1 cellular context compared by ENCODE assay signal in the genomic region with DNA sequence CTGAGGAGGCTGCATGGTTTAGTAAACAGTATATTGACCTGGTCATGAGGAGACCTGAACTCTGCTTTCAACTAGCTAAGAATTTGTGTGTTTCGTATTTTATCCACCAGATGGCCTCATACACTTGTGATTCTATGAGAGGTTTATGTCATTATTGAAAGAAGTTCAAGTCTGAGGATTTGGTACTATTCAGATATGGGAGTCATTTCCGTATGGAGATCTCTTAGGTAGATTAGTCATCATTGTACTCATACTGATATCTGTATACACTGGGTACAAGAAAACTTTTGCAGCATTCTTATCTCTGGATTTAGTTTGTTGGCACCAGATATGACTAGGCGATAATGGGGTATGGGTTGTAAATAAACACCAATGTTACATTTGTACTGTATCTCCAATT.
TF ChIP-seq lines count a peak whose summit lies in the region.

No MANE protein-coding gene starts in this region.

TF ChIP-seq in HepG2, 621 proteins besides CTCF, POLR2A, EP300 and RAD21 (continued from another document):
- TF ChIP-seq, protein P1, sequence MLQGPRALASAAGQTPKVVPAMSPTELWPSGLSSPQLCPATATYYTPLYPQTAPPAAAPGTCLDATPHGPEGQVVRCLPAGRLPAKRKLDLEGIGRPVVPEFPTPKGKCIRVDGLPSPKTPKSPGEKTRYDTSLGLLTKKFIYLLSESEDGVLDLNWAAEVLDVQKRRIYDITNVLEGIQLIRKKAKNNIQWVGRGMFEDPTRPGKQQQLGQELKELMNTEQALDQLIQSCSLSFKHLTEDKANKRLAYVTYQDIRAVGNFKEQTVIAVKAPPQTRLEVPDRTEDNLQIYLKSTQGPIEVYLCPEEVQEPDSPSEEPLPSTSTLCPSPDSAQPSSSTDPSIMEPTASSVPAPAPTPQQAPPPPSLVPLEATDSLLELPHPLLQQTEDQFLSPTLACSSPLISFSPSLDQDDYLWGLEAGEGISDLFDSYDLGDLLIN (CRISPR knock-in tag; IDR thresholded peaks at IDR 0.05; ENCODE audit: borderline replicate concordance): no peak
- TF ChIP-seq SMC3 (IDR thresholded peaks at IDR 0.05; ENCODE audit: low read length) (peak; percentile 53; the same call in 1 of the 2 replicates), STAG1 (CRISPR knock-in tag; IDR thresholded peaks at IDR 0.05) (peak; percentile 80), NCOR1 (IDR thresholded peaks at IDR 0.05; ENCODE audit: borderline replicate concordance, low read length) (no peak), ZIK1 (CRISPR knock-in tag; IDR thresholded peaks at IDR 0.05; ENCODE audit: borderline replicate concordance, low read depth) (no peak), FOSL1 (CRISPR knock-in tag; IDR thresholded peaks at IDR 0.05; ENCODE audit: borderline replicate concordance) (no peak), BORCS8-MEF2B (CRISPR knock-in tag; IDR thresholded peaks at IDR 0.05) (no peak), BHLHE40 (IDR thresholded peaks at IDR 0.05; ENCODE audit: low read length) (no peak)
